ENCODE assay signal across 2 cellular contexts in genomic region chr1:225776294-225776693, GRCh38.
TF ChIP-seq lines count a peak whose summit lies in the region.

No MANE protein-coding gene starts in this region.

TF ChIP-seq in SK-N-SH, 30 proteins besides CTCF, POLR2A, EP300 and RAD21 (continued from another document):
- TF ChIP-seq TAF1 (IDR thresholded peaks at IDR 0.05; ENCODE audit: borderline replicate concordance, low read depth, low read length) = no peak
- TF ChIP-seq NRF1 (IDR thresholded peaks at IDR 0.05; ENCODE audit: low read depth, low read length) = no peak
- TF ChIP-seq SIN3A (IDR thresholded peaks at IDR 0.05; ENCODE audit: borderline replicate concordance, low read depth, low read length) = no peak
- no peak for TF ChIP-seq IRF3 (IDR thresholded peaks at IDR 0.05; ENCODE audit: low read depth, low read length)
- no peak for TF ChIP-seq YY1 (IDR thresholded peaks at IDR 0.05; ENCODE audit: low read depth)
- no peak for TF ChIP-seq MEF2A (IDR thresholded peaks at IDR 0.05; ENCODE audit: borderline replicate concordance, low read depth)
- no peak for TF ChIP-seq RXRA (IDR thresholded peaks at IDR 0.05; ENCODE audit: borderline replicate concordance, low read depth)
- no peak for TF ChIP-seq ELF1 (IDR thresholded peaks at IDR 0.05)
- no peak for TF ChIP-seq REST (IDR thresholded peaks at IDR 0.05; ENCODE audit: low read depth, low read length)
- TF ChIP-seq FOXM1 (IDR thresholded peaks at IDR 0.05; ENCODE audit: low read depth) = no peak
- TF ChIP-seq GABPA (IDR thresholded peaks at IDR 0.05; ENCODE audit: low read depth) = no peak
- TF ChIP-seq FOSL2 (IDR thresholded peaks at IDR 0.05; ENCODE audit: borderline replicate concordance, low read depth) = no peak
- TF ChIP-seq EZH2phosphoT487 (IDR thresholded peaks at IDR 0.05; ENCODE audit: borderline replicate concordance, low read depth) = no peak
- TF ChIP-seq USF1 (IDR thresholded peaks at IDR 0.05; ENCODE audit: borderline replicate concordance, low read depth) = no peak
- no peak for TF ChIP-seq PBX3 (IDR thresholded peaks at IDR 0.05)
- no peak for TF ChIP-seq NFIC (IDR thresholded peaks at IDR 0.05; ENCODE audit: borderline replicate concordance)
- TF ChIP-seq CHD2 (IDR thresholded peaks at IDR 0.05; ENCODE audit: low read length, partially characterized antibody) = no peak

TF ChIP-seq in SK-N-SH treated with all-trans-retinoic acid at 6 μM for 48 hours, 23 proteins besides CTCF, POLR2A, EP300 and RAD21 (continued from another document):
- TF ChIP-seq POU6F1 (CRISPR knock-in tag; IDR thresholded peaks at IDR 0.05; ENCODE audit: borderline replicate concordance, low read depth) (no peak), ISL1 (CRISPR knock-in tag; IDR thresholded peaks at IDR 0.05) (no peak), ZNF70 (CRISPR knock-in tag; IDR thresholded peaks at IDR 0.05) (no peak), GLIS3 (CRISPR knock-in tag; IDR thresholded peaks at IDR 0.05) (no peak), ZFP3 (CRISPR knock-in tag; IDR thresholded peaks at IDR 0.05) (no peak), OSR1 (CRISPR knock-in tag; IDR thresholded peaks at IDR 0.05) (no peak), ESRRG (CRISPR knock-in tag; IDR thresholded peaks at IDR 0.05) (no peak), BACH2 (CRISPR knock-in tag; IDR thresholded peaks at IDR 0.05; ENCODE audit: borderline replicate concordance) (no peak), PPARA (CRISPR knock-in tag; IDR thresholded peaks at IDR 0.05; ENCODE audit: borderline replicate concordance) (no peak), SNAI2 (CRISPR knock-in tag; IDR thresholded peaks at IDR 0.05) (no peak), PATZ1 (CRISPR knock-in tag; IDR thresholded peaks at IDR 0.05; ENCODE audit: borderline replicate concordance) (no peak), CSRNP3 (CRISPR knock-in tag; IDR thresholded peaks at IDR 0.05) (no peak), CREB5 (CRISPR knock-in tag; IDR thresholded peaks at IDR 0.05; ENCODE audit: low read depth) (no peak), ZNF8 (CRISPR knock-in tag; IDR thresholded peaks at IDR 0.05) (no peak), ARNTL (CRISPR knock-in tag; IDR thresholded peaks at IDR 0.05; ENCODE audit: borderline replicate concordance, low read depth) (no peak), TOX (CRISPR knock-in tag; IDR thresholded peaks at IDR 0.05; ENCODE audit: borderline replicate concordance) (no peak), RARB (CRISPR knock-in tag; IDR thresholded peaks at IDR 0.05) (no peak), TCF4 (CRISPR knock-in tag; IDR thresholded peaks at IDR 0.05; ENCODE audit: borderline replicate concordance) (no peak), ZFP30 (CRISPR knock-in tag; IDR thresholded peaks at IDR 0.05) (no peak)
